26 cellular contexts compared by ENCODE assay signal in genomic region chr12:22851532-22851931, GRCh38.
"Had no signal": no experiment of that assay in that cellular context is flagged by ENCODE, and none has a peak within 500 bp of the region (broad histone marks: within the 10 kb centered on the region; RNA-seq: fewer than 3 reads in every experiment).

No MANE protein-coding gene starts in this region.

- H3K27ac ChIP-seq: neural progenitor cell, ovary, parathyroid adenoma, psoas muscle, right lobe of liver, sigmoid colon, stomach, thoracic aorta, thyroid gland, tibial nerve, upper lobe of left lung, vagina had no signal

- H3K79me2 ChIP-seq: parathyroid adenoma had no signal

- H3K36me3 ChIP-seq: neural progenitor cell, ovary, right lobe of liver, sigmoid colon, stomach, thoracic aorta, thyroid gland, tibial nerve, upper lobe of left lung, vagina had no signal

- H3K9ac ChIP-seq: neural progenitor cell, parathyroid adenoma had no signal

- H2AFZ ChIP-seq: neural progenitor cell, parathyroid adenoma had no signal

- DNase-seq: natural killer cell; occipital lobe; ovary; posterior cingulate gyrus; psoas muscle; right cardiac atrium; right lobe of liver; sigmoid colon; small intestine; stimulated activated CD4-positive, alpha-beta T cell treated with anti-CD3 and anti-CD28 coated beads, Interleukin-15, amount 100 ng/mL, for 24 hours; stimulated activated CD4-positive, alpha-beta T cell treated with anti-CD3 and anti-CD28 coated beads, Interleukin-2, amount 100 ng/mL, for 24 hours; stimulated activated CD4-positive, alpha-beta T cell treated with anti-CD3 and anti-CD28 coated beads, Interleukin-2, amount 100 ng/mL, for 48 hours; stimulated activated CD4-positive, alpha-beta T cell treated with anti-CD3 and anti-CD28 coated beads, Interleukin-4, amount 100 ng/mL, for 24 hours; stimulated activated naive B cell treated with anti-CD40 and anti-IgM and Interleukin-4, amounts not matched to agents 10 μg/mL and 1 μg/mL and 100 μg/mL, for 72 hours; stimulated activated naive CD4-positive, alpha-beta T cell treated with Interleukin-2 at 50 U/mL for 16 hours; stomach; thyroid gland; trophoblast cell; upper lobe of left lung had no signal

- H3K4me3 ChIP-seq: neural progenitor cell, ovary, psoas muscle, right lobe of liver, sigmoid colon, stomach, thoracic aorta, thyroid gland, tibial nerve, upper lobe of left lung, vagina had no signal

- H3K9me3 ChIP-seq: ovary, psoas muscle, right lobe of liver, sigmoid colon, stomach, thoracic aorta, thyroid gland, tibial nerve, upper lobe of left lung, vagina had no signal

- ATAC-seq: natural killer cell; psoas muscle; right cardiac atrium; right lobe of liver; stimulated activated effector memory CD8-positive, alpha-beta T cell treated with anti-CD3 and anti-CD28 coated beads, Interleukin-12 subunit alpha, Interleukin-12 subunit beta, amount 100 ng/mL, for 72 hours; stimulated activated naive B cell treated with anti-CD40 and anti-IgM and Interleukin-4, amounts not matched to agents 10 μg/mL and 1 μg/mL and 100 μg/mL, for 72 hours had no signal

- H3K4me2 ChIP-seq: neural progenitor cell had no signal

- FAIRE-seq: small intestine, urothelium cell line had no signal

- H3K27me3 ChIP-seq: neural progenitor cell, ovary, right lobe of liver, sigmoid colon, stomach, thyroid gland, tibial nerve, upper lobe of left lung, vagina had no signal

- H3K4me1 ChIP-seq: parathyroid adenoma, psoas muscle, right lobe of liver, sigmoid colon, thyroid gland, upper lobe of left lung, vagina had no signal
